In the genomic region with DNA sequence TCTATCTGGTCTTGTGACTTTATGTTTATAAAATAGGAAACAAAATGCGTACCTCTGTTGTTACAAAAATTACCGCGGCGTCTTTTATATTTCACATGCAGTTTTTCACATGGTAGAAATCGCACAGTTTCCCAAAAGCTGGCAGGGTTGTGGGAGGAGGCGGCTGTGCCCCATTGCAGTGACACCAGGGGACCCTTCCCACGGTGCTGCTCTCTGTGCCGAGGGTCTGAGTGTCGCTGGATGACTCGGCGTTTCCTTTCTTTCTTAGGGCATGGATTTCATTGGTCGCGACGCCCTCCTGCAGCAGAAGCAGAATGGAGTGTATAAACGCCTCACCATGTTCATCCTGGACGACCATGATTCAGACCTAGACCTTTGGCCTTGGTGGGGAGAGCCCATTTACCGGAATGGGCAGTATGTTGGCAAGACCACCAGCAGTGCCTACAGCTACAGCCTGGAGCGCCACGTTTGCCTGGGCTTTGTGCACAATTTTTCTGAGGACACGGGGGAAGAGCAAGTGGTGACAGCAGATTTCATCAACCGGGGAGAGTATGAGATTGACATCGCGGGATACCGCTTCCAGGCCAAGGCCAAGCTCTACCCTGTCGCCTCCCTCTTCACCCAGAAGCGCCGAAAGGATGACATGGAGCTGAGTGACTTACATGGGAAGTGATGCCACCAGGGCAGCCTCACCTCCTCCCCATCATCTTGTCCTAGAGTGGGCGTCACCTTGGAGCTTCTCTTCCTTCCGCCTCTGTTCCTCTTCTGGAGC, we compare ENCODE assay signal across 2 cellular contexts.
TF ChIP-seq lines count a peak whose summit lies in the region.

No MANE protein-coding gene starts in this region.

TF ChIP-seq in SK-N-SH, 30 proteins besides CTCF, POLR2A, EP300 and RAD21:
- TF ChIP-seq, protein P1, sequence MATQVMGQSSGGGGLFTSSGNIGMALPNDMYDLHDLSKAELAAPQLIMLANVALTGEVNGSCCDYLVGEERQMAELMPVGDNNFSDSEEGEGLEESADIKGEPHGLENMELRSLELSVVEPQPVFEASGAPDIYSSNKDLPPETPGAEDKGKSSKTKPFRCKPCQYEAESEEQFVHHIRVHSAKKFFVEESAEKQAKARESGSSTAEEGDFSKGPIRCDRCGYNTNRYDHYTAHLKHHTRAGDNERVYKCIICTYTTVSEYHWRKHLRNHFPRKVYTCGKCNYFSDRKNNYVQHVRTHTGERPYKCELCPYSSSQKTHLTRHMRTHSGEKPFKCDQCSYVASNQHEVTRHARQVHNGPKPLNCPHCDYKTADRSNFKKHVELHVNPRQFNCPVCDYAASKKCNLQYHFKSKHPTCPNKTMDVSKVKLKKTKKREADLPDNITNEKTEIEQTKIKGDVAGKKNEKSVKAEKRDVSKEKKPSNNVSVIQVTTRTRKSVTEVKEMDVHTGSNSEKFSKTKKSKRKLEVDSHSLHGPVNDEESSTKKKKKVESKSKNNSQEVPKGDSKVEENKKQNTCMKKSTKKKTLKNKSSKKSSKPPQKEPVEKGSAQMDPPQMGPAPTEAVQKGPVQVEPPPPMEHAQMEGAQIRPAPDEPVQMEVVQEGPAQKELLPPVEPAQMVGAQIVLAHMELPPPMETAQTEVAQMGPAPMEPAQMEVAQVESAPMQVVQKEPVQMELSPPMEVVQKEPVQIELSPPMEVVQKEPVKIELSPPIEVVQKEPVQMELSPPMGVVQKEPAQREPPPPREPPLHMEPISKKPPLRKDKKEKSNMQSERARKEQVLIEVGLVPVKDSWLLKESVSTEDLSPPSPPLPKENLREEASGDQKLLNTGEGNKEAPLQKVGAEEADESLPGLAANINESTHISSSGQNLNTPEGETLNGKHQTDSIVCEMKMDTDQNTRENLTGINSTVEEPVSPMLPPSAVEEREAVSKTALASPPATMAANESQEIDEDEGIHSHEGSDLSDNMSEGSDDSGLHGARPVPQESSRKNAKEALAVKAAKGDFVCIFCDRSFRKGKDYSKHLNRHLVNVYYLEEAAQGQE (IDR thresholded peaks at IDR 0.05; ENCODE audit: low read depth, low read length): no peak
- TF ChIP-seq, protein P2, sequence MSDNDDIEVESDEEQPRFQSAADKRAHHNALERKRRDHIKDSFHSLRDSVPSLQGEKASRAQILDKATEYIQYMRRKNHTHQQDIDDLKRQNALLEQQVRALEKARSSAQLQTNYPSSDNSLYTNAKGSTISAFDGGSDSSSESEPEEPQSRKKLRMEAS (IDR thresholded peaks at IDR 0.05; ENCODE audit: low read depth): no peak
- TF ChIP-seq SIN3A (IDR thresholded peaks at IDR 0.05; ENCODE audit: borderline replicate concordance, low read depth, low read length) (no peak), GATA2 (CRISPR knock-in tag; IDR thresholded peaks at IDR 0.05) (no peak), CHD2 (IDR thresholded peaks at IDR 0.05; ENCODE audit: low read length, partially characterized antibody) (no peak), NRF1 (IDR thresholded peaks at IDR 0.05; ENCODE audit: low read depth, low read length) (no peak), SMC3 (IDR thresholded peaks at IDR 0.05; ENCODE audit: low read depth, low read length) (no peak), GABPA (IDR thresholded peaks at IDR 0.05; ENCODE audit: low read depth) (no peak), RCOR1 (IDR thresholded peaks at IDR 0.05; ENCODE audit: low read length) (no peak), RXRA (IDR thresholded peaks at IDR 0.05; ENCODE audit: borderline replicate concordance, low read depth) (no peak), MEF2A (IDR thresholded peaks at IDR 0.05; ENCODE audit: borderline replicate concordance, low read depth) (no peak), FOXJ3 (CRISPR knock-in tag; IDR thresholded peaks at IDR 0.05) (no peak), POLR2AphosphoS5 (IDR thresholded peaks at IDR 0.05; ENCODE audit: low read depth, low read length) (no peak)
- TF ChIP-seq, protein P3, sequence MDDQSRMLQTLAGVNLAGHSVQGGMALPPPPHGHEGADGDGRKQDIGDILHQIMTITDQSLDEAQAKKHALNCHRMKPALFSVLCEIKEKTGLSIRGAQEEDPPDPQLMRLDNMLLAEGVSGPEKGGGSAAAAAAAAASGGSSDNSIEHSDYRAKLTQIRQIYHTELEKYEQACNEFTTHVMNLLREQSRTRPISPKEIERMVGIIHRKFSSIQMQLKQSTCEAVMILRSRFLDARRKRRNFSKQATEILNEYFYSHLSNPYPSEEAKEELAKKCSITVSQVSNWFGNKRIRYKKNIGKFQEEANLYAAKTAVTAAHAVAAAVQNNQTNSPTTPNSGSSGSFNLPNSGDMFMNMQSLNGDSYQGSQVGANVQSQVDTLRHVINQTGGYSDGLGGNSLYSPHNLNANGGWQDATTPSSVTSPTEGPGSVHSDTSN (IDR thresholded peaks at IDR 0.05): no peak
- TF ChIP-seq, protein P4, sequence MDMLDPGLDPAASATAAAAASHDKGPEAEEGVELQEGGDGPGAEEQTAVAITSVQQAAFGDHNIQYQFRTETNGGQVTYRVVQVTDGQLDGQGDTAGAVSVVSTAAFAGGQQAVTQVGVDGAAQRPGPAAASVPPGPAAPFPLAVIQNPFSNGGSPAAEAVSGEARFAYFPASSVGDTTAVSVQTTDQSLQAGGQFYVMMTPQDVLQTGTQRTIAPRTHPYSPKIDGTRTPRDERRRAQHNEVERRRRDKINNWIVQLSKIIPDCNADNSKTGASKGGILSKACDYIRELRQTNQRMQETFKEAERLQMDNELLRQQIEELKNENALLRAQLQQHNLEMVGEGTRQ (IDR thresholded peaks at IDR 0.05; ENCODE audit: borderline replicate concordance, low read depth, low read length): no peak

TF ChIP-seq in SK-N-SH treated with all-trans-retinoic acid at 6 μM for 48 hours, 23 proteins besides CTCF, POLR2A, EP300 and RAD21 (continued from another document):
- TF ChIP-seq, protein P5, sequence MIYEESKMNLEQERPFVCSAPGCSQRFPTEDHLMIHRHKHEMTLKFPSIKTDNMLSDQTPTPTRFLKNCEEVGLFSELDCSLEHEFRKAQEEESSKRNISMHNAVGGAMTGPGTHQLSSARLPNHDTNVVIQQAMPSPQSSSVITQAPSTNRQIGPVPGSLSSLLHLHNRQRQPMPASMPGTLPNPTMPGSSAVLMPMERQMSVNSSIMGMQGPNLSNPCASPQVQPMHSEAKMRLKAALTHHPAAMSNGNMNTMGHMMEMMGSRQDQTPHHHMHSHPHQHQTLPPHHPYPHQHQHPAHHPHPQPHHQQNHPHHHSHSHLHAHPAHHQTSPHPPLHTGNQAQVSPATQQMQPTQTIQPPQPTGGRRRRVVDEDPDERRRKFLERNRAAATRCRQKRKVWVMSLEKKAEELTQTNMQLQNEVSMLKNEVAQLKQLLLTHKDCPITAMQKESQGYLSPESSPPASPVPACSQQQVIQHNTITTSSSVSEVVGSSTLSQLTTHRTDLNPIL (CRISPR knock-in tag; IDR thresholded peaks at IDR 0.05; ENCODE audit: low read depth): no peak
- TF ChIP-seq, protein P6, sequence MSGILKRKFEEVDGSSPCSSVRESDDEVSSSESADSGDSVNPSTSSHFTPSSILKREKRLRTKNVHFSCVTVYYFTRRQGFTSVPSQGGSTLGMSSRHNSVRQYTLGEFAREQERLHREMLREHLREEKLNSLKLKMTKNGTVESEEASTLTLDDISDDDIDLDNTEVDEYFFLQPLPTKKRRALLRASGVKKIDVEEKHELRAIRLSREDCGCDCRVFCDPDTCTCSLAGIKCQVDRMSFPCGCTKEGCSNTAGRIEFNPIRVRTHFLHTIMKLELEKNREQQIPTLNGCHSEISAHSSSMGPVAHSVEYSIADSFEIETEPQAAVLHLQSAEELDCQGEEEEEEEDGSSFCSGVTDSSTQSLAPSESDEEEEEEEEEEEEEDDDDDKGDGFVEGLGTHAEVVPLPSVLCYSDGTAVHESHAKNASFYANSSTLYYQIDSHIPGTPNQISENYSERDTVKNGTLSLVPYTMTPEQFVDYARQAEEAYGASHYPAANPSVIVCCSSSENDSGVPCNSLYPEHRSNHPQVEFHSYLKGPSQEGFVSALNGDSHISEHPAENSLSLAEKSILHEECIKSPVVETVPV (CRISPR knock-in tag; IDR thresholded peaks at IDR 0.05): no peak
- no peak for TF ChIP-seq OSR1 (CRISPR knock-in tag; IDR thresholded peaks at IDR 0.05)
- TF ChIP-seq ZC3H10 (CRISPR knock-in tag; IDR thresholded peaks at IDR 0.05): no peak
- no peak for TF ChIP-seq ISL1 (CRISPR knock-in tag; IDR thresholded peaks at IDR 0.05)
- TF ChIP-seq, protein P7, sequence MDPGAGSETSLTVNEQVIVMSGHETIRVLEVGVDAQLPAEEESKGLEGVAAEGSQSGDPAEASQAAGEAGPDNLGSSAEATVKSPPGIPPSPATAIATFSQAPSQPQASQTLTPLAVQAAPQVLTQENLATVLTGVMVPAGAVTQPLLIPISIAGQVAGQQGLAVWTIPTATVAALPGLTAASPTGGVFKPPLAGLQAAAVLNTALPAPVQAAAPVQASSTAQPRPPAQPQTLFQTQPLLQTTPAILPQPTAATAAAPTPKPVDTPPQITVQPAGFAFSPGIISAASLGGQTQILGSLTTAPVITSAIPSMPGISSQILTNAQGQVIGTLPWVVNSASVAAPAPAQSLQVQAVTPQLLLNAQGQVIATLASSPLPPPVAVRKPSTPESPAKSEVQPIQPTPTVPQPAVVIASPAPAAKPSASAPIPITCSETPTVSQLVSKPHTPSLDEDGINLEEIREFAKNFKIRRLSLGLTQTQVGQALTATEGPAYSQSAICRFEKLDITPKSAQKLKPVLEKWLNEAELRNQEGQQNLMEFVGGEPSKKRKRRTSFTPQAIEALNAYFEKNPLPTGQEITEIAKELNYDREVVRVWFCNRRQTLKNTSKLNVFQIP (CRISPR knock-in tag; IDR thresholded peaks at IDR 0.05; ENCODE audit: borderline replicate concordance, low read depth): no peak
- TF ChIP-seq ZNF8 (CRISPR knock-in tag; IDR thresholded peaks at IDR 0.05): no peak
- no peak for TF ChIP-seq RARB (CRISPR knock-in tag; IDR thresholded peaks at IDR 0.05)
- TF ChIP-seq, protein P8, sequence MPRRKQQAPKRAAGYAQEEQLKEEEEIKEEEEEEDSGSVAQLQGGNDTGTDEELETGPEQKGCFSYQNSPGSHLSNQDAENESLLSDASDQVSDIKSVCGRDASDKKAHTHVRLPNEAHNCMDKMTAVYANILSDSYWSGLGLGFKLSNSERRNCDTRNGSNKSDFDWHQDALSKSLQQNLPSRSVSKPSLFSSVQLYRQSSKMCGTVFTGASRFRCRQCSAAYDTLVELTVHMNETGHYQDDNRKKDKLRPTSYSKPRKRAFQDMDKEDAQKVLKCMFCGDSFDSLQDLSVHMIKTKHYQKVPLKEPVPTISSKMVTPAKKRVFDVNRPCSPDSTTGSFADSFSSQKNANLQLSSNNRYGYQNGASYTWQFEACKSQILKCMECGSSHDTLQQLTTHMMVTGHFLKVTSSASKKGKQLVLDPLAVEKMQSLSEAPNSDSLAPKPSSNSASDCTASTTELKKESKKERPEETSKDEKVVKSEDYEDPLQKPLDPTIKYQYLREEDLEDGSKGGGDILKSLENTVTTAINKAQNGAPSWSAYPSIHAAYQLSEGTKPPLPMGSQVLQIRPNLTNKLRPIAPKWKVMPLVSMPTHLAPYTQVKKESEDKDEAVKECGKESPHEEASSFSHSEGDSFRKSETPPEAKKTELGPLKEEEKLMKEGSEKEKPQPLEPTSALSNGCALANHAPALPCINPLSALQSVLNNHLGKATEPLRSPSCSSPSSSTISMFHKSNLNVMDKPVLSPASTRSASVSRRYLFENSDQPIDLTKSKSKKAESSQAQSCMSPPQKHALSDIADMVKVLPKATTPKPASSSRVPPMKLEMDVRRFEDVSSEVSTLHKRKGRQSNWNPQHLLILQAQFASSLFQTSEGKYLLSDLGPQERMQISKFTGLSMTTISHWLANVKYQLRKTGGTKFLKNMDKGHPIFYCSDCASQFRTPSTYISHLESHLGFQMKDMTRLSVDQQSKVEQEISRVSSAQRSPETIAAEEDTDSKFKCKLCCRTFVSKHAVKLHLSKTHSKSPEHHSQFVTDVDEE (CRISPR knock-in tag; IDR thresholded peaks at IDR 0.05): no peak
- TF ChIP-seq ZFP30 (CRISPR knock-in tag; IDR thresholded peaks at IDR 0.05): no peak
- TF ChIP-seq ZFP3 (CRISPR knock-in tag; IDR thresholded peaks at IDR 0.05): no peak
- no peak for TF ChIP-seq ZNF565 (CRISPR knock-in tag; conservative IDR thresholded peaks at IDR 0.05; ENCODE audit: low read depth)
- no peak for TF ChIP-seq CSDC2 (CRISPR knock-in tag; IDR thresholded peaks at IDR 0.05)
- no peak for TF ChIP-seq ZNF70 (CRISPR knock-in tag; IDR thresholded peaks at IDR 0.05)
